ENCODE assay signal across 7 cellular contexts in the genomic region with DNA sequence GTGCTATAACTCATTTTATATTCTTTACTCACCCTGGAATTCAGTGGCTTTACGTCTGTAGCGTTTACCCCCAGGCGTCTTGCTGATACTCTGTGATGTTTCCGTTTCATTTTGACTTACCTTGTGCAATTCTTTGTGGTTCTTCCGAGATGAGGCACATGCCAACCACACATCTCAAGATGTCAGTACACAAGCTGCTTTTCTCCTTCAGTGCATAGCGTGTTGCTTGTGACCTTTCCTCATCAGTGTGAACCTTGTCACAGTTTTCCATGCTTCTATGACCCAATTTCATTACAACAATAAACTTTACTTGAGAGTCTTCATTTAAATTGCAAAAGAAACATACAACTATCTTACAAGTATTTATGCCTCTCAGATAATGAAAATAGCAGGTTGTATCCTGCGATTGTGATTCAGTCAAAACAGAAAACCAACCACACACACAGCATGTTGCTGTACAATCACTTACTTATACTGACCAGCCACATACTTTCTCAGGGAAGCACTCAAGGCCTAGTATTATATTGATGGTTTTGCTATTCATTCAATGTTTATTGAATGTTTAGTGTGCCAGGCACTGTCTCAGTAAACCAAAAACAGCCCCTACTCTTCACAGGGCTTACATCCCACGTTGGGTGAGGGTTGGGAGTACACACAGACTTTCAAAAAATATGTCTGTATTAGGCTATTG. TPM values are rescaled to one million over a fixed set of nuclear protein-coding genes. Genes with fewer than 3 reads are reported as not detected.
DNase-seq lines count a peak whose midpoint lies in the region; ATAC-seq and TF ChIP-seq lines count a peak whose summit lies in the region.

No MANE protein-coding gene starts in this region.

- CTCF ChIA-PET in activated B cell treated with CpG ODN at 0.5 μM for 24 hours (lab: Charles Lee), result interaction anchor here (0.6 to 1.2 kb wide), 2 partner anchors 29 to 150 kb away, joined by 3 read pairs; no protein-coding TSS in a partner anchor

- H3K27me3 Mint-ChIP-seq in activated B cell treated with CpG ODN at 0.5 μM for 24 hours, result no peaks in the 10 kb centered on the region

- POLR2A ChIA-PET in activated B cell treated with CpG ODN at 0.5 μM for 24 hours (lab: Charles Lee), result interaction anchor here (0.7 to 1.9 kb wide), 10 partner anchors 41 to 158 kb away, joined by 3 to 13 read pairs (median 4); no protein-coding TSS in a partner anchor

- TF ChIP-seq CTCF in activated B cell treated with CpG ODN at 0.5 μM for 24 hours (IDR thresholded peaks at IDR 0.05), result no peak

- peak; percentile 76 for ATAC-seq in GM19455 (IDR thresholded peaks at IDR 0.05; ENCODE audit: unreplicated experiment)
- ATAC-seq in HG03378 (IDR thresholded peaks at IDR 0.05; ENCODE audit: unreplicated experiment), result peak; percentile 88
- ATAC-seq in activated B cell treated with CpG ODN at 0.5 μM for 24 hours (ENCODE audit: low read depth), result peak; percentile 25

- DNase-seq in activated B cell treated with CpG ODN at 0.5 μM for 24 hours (no peak), germinal center (ENCODE audit: low spot score) (peak; percentile 31), mesenteric fat pad (ENCODE audit: low spot score) (no peak), SK-N-DZ (ENCODE audit: low spot score) (no peak), NCI-H1048 (lab: John Stamatoyannopoulos, UW) (no peak)

- no peaks in the 10 kb centered on the region for H3K9me3 Mint-ChIP-seq in activated B cell treated with CpG ODN at 0.5 μM for 24 hours

- H3K27ac Mint-ChIP-seq in activated B cell treated with CpG ODN at 0.5 μM for 24 hours, result peak overlapping the region; percentile 72

- no peaks in the 10 kb centered on the region for H3K36me3 Mint-ChIP-seq in activated B cell treated with CpG ODN at 0.5 μM for 24 hours (ENCODE audit: low read depth)

- peak overlapping the region; percentile 56 for H3K4me3 Mint-ChIP-seq in activated B cell treated with CpG ODN at 0.5 μM for 24 hours

- peaks cover 33% of the 10 kb centered on the region for H3K4me1 Mint-ChIP-seq in activated B cell treated with CpG ODN at 0.5 μM for 24 hours

- intact Hi-C loops in activated B cell treated with CpG ODN at 0.5 μM for 24 hours (cut with micrococcal nuclease), result loop anchor here (1.0 kb wide), 1 partner anchor 11 kb away; no protein-coding TSS in a partner anchor

RNA-seq across cellular contexts. Expression of a gene that starts 4.6 kb away (rescaled TPM):
- total RNA-seq in activated B cell treated with CpG ODN at 0.5 μM for 24 hours (312 and 372 TPM in 2 replicates), mesenteric fat pad (142 TPM)
- polyA plus RNA-seq in SK-N-DZ (2014; cell fraction: cytosol; rRNA removed), result 79.2 and 91.1 TPM in 2 replicates
- polyA plus RNA-seq in SK-N-DZ (2014; cell fraction: nucleus; rRNA removed), result 121 and 142 TPM in 2 replicates

Comparison
In these comparisons a context has a peak if more than half of its experiments do, and no peak if none do; other contexts are left out.
1. ATAC-seq: peak in every context shown above with its lines; median percentile 88 in HG03378; 76 in GM19455; 25 in activated B cell treated with CpG ODN at 0.5 μM for 24 hours.